In genomic region chr11:86550757-86551156, GRCh38 we compare ENCODE assay signal across 23 cellular contexts.
DNase-seq lines count a peak whose midpoint lies in the region; FAIRE-seq and TF ChIP-seq lines count a peak whose summit lies in the region.
"Had no signal": no experiment of that assay in that cellular context is flagged by ENCODE, and none has a peak within 500 bp of the region (broad histone marks: within the 10 kb centered on the region; RNA-seq: fewer than 3 reads in every experiment).

No MANE protein-coding gene starts in this region.

- no peaks in the 10 kb centered on the region for H3K27me3 Mint-ChIP-seq in MCF 10A (ENCODE audit: insufficient read depth, unreplicated experiment)
- no peaks in the 10 kb centered on the region for H3K27me3 Mint-ChIP-seq in type B pancreatic cell
- no peaks in the 10 kb centered on the region; the same call in 1 of the 2 replicates for H3K27me3 Mint-ChIP-seq in HFFc6 (ENCODE audit: insufficient read depth)
- H3K27me3 Mint-ChIP-seq: activated CD8-positive, alpha-beta T cell treated with anti-CD3 and anti-CD28 coated beads for 36 hours had no signal

- DNase-seq in breast epithelium (ENCODE audit: low spot score in 2 of 2) (no peak), MCF 10A (ENCODE audit: unreplicated experiment) (no peak), endothelial cell of umbilical vein (ENCODE audit: low read depth, low spot score) (no peak), prostate gland (ENCODE audit: low spot score) (no peak), type B pancreatic cell (ENCODE audit: extremely low spot score, unreplicated experiment) (no peak), HFFc6 (no peak), GM10266 (ENCODE audit: extremely low spot score) (no peak)
- DNase-seq in stimulated activated naive CD4-positive, alpha-beta T cell treated with Interleukin-2 at 50 U/mL for 16 hours (lab: John Stamatoyannopoulos, UW) = no peak
- DNase-seq: activated CD8-positive, alpha-beta T cell treated with anti-CD3 and anti-CD28 coated beads for 36 hours; activated effector memory CD4-positive, alpha-beta T cell treated with anti-CD3 and anti-CD28 coated beads, Interleukin-2, amount 50 U/mL, for 16 hours; activated T-cell treated with anti-CD3 and anti-CD28 coated beads for 4 hours; AML-193; caudate nucleus; GF-D8; hypothalamus; KBM-7; NCI-H1694; NCI-H2171 treated with DMSO at 0.1 percent for 48 hours; NCI-H526; retina; stimulated activated CD4-positive, alpha-beta T cell treated with anti-CD3 and anti-CD28 coated beads, Interleukin-15, amount 100 ng/mL, for 24 hours; T1000 had no signal

- intact Hi-C loops in breast epithelium (cut with DNase I; ENCODE audit: low total_unique reads) = no loop called here
- intact Hi-C loops in MCF 10A (cut with micrococcal nuclease) = no loop called here
- intact Hi-C loops in endothelial cell of umbilical vein (cut with micrococcal nuclease) = loop anchor here (1.0 kb wide), 4 partner anchors 17 to 90 kb away; no protein-coding TSS in a partner anchor
- intact Hi-C loops in prostate gland (cut with DNase I) = no loop called here

- TF ChIP-seq POLR2A in breast epithelium (IDR thresholded peaks at IDR 0.05) = no peak
- TF ChIP-seq POLR2A in endothelial cell of umbilical vein (IDR thresholded peaks at IDR 0.05; ENCODE audit: low read depth, low read length) = no peak
- no peak for TF ChIP-seq POLR2A in prostate gland (IDR thresholded peaks at IDR 0.05)

- no peak overlapping the region for H2AFZ ChIP-seq in endothelial cell of umbilical vein (ENCODE audit: low read depth, low read length)

- FAIRE-seq in endothelial cell of umbilical vein (lab: Jason Lieb, UNC) = no peak

- H3K9ac ChIP-seq in endothelial cell of umbilical vein (replicated peaks; ENCODE audit: extremely low read depth, insufficient read depth, low read length) = no peak overlapping the region

- BruUV-seq in MCF 10A (replicated peaks; lab: Mats Ljungman, UMichigan) = no TSS peak
- TSS peak; percentile 37 for BruUV-seq in endothelial cell of umbilical vein (replicated peaks; lab: Mats Ljungman, UMichigan)

- peaks cover 36% of the 10 kb centered on the region for H3K4me1 Mint-ChIP-seq in MCF 10A (ENCODE audit: insufficient read depth, unreplicated experiment)
- peaks cover 16% of the 10 kb centered on the region for H3K4me1 Mint-ChIP-seq in type B pancreatic cell (ENCODE audit: unreplicated experiment)
- peaks cover 49% of the 10 kb centered on the region for H3K4me1 Mint-ChIP-seq in HFFc6 (ENCODE audit: low read depth)

- H3K4me1 ChIP-seq in breast epithelium (peaks cover 0 to 22% of the 10 kb centered on the region in 2 donors), endothelial cell of umbilical vein (ENCODE audit: control insufficient read depth, extremely low read depth, insufficient read depth, low read length) (peaks cover 44% of the 10 kb centered on the region), prostate gland (replicated peaks) (no peaks in the 10 kb centered on the region)

- H3K9me3 Mint-ChIP-seq in MCF 10A (ENCODE audit: unreplicated experiment) (no peaks in the 10 kb centered on the region), type B pancreatic cell (peaks cover 4% of the 10 kb centered on the region), HFFc6 (no peaks in the 10 kb centered on the region)
- H3K9me3 Mint-ChIP-seq: activated CD8-positive, alpha-beta T cell treated with anti-CD3 and anti-CD28 coated beads for 36 hours had no signal

- H3K27me3 ChIP-seq in breast epithelium (no peaks in the 10 kb centered on the region), endothelial cell of umbilical vein (ENCODE audit: control insufficient read depth in 2 of 2, insufficient read depth in 2 of 2, low read length in 2 of 2) (no peaks in the 10 kb centered on the region), prostate gland (replicated peaks; ENCODE audit: insufficient read depth) (no peaks in the 10 kb centered on the region)

- no peaks in the 10 kb centered on the region for H3K79me2 ChIP-seq in endothelial cell of umbilical vein (ENCODE audit: control insufficient read depth, insufficient read depth, low read length)

- H3K36me3 ChIP-seq in breast epithelium (no peaks in the 10 kb centered on the region), endothelial cell of umbilical vein (ENCODE audit: control insufficient read depth in 2 of 2, extremely low read depth in 1 of 2, insufficient read depth in 2 of 2, low read length in 2 of 2) (no peaks in the 10 kb centered on the region), prostate gland (no peaks in the 10 kb centered on the region)

- no peaks in the 10 kb centered on the region for H3K36me3 Mint-ChIP-seq in MCF 10A (ENCODE audit: insufficient read depth, unreplicated experiment)
- H3K36me3 Mint-ChIP-seq in type B pancreatic cell = no peaks in the 10 kb centered on the region
- H3K36me3 Mint-ChIP-seq in HFFc6 (ENCODE audit: low read depth) = peaks cover 14% of the 10 kb centered on the region

- no peaks in the 10 kb centered on the region for H3K9me1 ChIP-seq in endothelial cell of umbilical vein (replicated peaks; ENCODE audit: control insufficient read depth, extremely low read depth, insufficient read depth, low read length)

- dilution Hi-C loops in endothelial cell of umbilical vein (cut with MboI; ENCODE audit: extremely low pct_ligation_motif_present, low sequenced_read_pairs) = no loop called here

- H3K9me3 ChIP-seq in breast epithelium (no peaks in the 10 kb centered on the region), endothelial cell of umbilical vein (replicated peaks; ENCODE audit: control insufficient read depth, insufficient read depth, low read length) (no peaks in the 10 kb centered on the region), prostate gland (no peaks in the 10 kb centered on the region)

- H3K27ac Mint-ChIP-seq in MCF 10A (ENCODE audit: low read depth, unreplicated experiment) (no peak overlapping the region), type B pancreatic cell (peak overlapping the region; percentile 50), HFFc6 (no peak overlapping the region)
- H3K27ac Mint-ChIP-seq: activated CD8-positive, alpha-beta T cell treated with anti-CD3 and anti-CD28 coated beads for 36 hours had no signal

- H4K20me1 ChIP-seq in endothelial cell of umbilical vein (replicated peaks; ENCODE audit: control insufficient read depth, extremely low read depth, insufficient read depth, low read length) = no peaks in the 10 kb centered on the region

- H3K4me3 Mint-ChIP-seq in MCF 10A (ENCODE audit: unreplicated experiment) (no peak overlapping the region), type B pancreatic cell (no peak overlapping the region), HFFc6 (no peak overlapping the region)
- H3K4me3 Mint-ChIP-seq: activated CD8-positive, alpha-beta T cell treated with anti-CD3 and anti-CD28 coated beads for 36 hours had no signal

- no peak overlapping the region for H3K4me3 ChIP-seq in breast epithelium
- H3K4me3 ChIP-seq in endothelial cell of umbilical vein (replicated peaks in 1 of 3; ENCODE audit: insufficient read depth in 1 of 3, low read depth in 1 of 3, low read length in 3 of 3) = no peak overlapping the region
- H3K4me3 ChIP-seq in prostate gland = no peak overlapping the region

- CTCF ChIA-PET in MCF 10A (lab: Yijun Ruan, JAX) (interaction anchor here (1.1 to 1.5 kb wide), 2 partner anchors 9 to 94 kb away, joined by 3 to 4 read pairs; no protein-coding TSS in a partner anchor), endothelial cell of umbilical vein (lab: Charles Lee) (interaction anchor here (0.9 to 3.4 kb wide), 9 partner anchors 9 to 267 kb away, joined by 3 to 18 read pairs (median 4); no protein-coding TSS in a partner anchor)

- H3K27ac ChIP-seq in breast epithelium = peak overlapping the region; percentile 77 to 89
- H3K27ac ChIP-seq in endothelial cell of umbilical vein (ENCODE audit: insufficient read depth, low read depth, low read length) = peak overlapping the region; percentile 71
- H3K27ac ChIP-seq in prostate gland = peak overlapping the region; percentile 46 to 54
- H3K27ac ChIP-seq: 22Rv1 had no signal

- 100% methylated on average over 2 of the region's 2 CpGs for WGBS in prostate gland

- TF ChIP-seq CTCF in breast epithelium (IDR thresholded peaks at IDR 0.05) (no peak), MCF 10A (IDR thresholded peaks at IDR 0.05; ENCODE audit: unreplicated experiment) (no peak), endothelial cell of umbilical vein (IDR thresholded peaks at IDR 0.05; ENCODE audit: extremely low read depth in 1 of 2, insufficient read depth in 1 of 2, low read depth in 1 of 2, low read length in 2 of 2) (no peak), prostate gland (IDR thresholded peaks at IDR 0.05) (no peak), type B pancreatic cell (conservative IDR thresholded peaks at IDR 0.05) (no peak), HFFc6 (IDR thresholded peaks at IDR 0.05) (no peak), GM10266 (IDR thresholded peaks at IDR 0.05; ENCODE audit: control insufficient read depth, insufficient read depth, low read depth, missing control alignments) (no peak)

- POLR2A ChIA-PET in MCF 10A (lab: Yijun Ruan, JAX) (interaction anchor here (0.9 to 1.2 kb wide), 3 partner anchors 14 to 35 kb away, joined by 3 to 5 read pairs (median 4); no protein-coding TSS in a partner anchor), endothelial cell of umbilical vein (lab: Charles Lee) (interaction anchor here (0.9 kb wide), 1 partner anchor 26 kb away, joined by 3 read pairs; no protein-coding TSS in a partner anchor)

- H3K4me2 ChIP-seq in endothelial cell of umbilical vein (ENCODE audit: insufficient read depth, low read length) = peak overlapping the region; percentile 4

TF ChIP-seq in endothelial cell of umbilical vein, 7 proteins besides CTCF, POLR2A, EP300 and RAD21:
- TF ChIP-seq JUN (IDR thresholded peaks at IDR 0.05; ENCODE audit: borderline replicate concordance, insufficient read depth, insufficient read length, low read depth) (no peak), EZH2 (IDR thresholded peaks at IDR 0.05; ENCODE audit: borderline replicate concordance, low read depth, low read length, severe bottlenecking) (no peak)
TF ChIP-seq in endothelial cell of umbilical vein: peak in this region for 0.
